18 cellular contexts compared by ENCODE assay signal in the genomic region with DNA sequence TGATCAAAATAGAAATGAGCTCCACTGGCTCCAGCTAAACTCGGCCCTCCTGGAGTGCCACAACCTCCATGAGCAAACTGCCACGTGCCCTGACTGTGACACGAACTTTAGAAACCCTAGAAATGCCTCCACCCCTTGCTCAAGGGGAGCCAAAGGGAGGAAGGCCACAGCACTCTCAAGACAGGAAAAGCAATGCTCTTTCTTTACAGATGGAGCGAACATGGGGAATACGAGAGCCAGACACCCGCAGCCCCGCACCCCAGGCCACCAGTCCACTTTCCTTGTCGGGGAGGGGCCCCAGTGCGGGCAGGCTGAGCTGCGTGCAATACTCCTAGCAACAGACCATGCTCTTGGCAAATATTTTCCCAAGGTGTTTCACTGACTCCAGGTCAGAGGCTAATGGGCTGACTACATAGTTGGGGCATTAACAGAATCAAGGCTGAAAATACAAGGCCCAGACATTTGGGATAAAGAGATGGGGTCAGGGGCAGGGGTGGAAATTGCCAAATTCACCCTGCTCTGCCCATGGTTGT. TPM values are rescaled to one million over a fixed set of nuclear protein-coding genes. Genes with fewer than 3 reads are reported as not detected.
"Had no signal": no experiment of that assay in that cellular context is flagged by ENCODE, and none has a peak within 500 bp of the region (broad histone marks: within the 10 kb centered on the region; RNA-seq: fewer than 3 reads in every experiment).

No MANE protein-coding gene starts in this region.

RNA-seq across cellular contexts. Expression of a gene that starts 23.9 kb away (rescaled TPM):
- total RNA-seq: natural killer cell, occipital lobe, ovary, prostate gland, pulmonary artery endothelial cell, right atrium auricular region, sciatic nerve, smooth muscle cell, spleen, stomach, subcutaneous adipose tissue, thoracic aorta, thyroid gland, tibial nerve, upper lobe of right lung, urinary bladder, uterus had no signal
- polyA plus RNA-seq: neural cell, smooth muscle cell, urinary bladder had no signal
